ENCODE assay signal across 15 cellular contexts in the genomic region with DNA sequence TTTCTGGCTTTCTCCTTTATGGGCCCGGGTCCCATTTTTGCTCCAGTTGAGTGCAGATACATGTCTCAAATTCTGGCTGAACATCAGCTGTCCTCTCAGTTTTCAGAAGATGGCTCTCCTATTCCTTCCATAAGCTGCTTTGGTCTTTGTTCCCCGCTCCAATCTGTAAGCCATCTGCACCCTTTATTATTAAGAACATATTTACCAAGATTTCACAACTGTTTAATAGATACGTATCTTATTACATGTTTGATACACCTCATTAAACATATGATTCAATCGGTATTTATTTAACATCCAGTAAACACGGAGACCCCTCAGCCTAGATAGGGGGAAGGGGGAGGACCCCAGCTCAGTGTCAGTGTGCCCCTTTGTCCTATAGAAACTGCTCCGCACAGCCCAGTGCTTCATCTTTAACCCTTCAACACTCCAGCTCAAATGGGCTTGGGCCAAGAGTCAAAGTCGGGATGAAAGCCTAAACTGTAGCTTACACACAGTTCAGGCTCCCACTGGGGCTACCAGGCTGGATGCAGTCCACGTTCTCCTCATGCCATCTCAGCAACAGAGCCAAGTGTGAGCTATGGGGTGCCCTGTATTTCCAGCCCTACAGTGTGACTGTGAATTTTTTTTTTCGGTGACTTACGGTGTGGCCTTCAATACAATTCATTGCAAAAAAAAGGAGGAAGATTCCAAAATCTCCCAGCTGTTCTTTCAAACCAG.
DNase-seq lines count a peak whose midpoint lies in the region; ATAC-seq and TF ChIP-seq lines count a peak whose summit lies in the region.
"Had no signal": no experiment of that assay in that cellular context is flagged by ENCODE, and none has a peak within 500 bp of the region (broad histone marks: within the 10 kb centered on the region; RNA-seq: fewer than 3 reads in every experiment).

No MANE protein-coding gene starts in this region.

- dilution Hi-C loops in IMR-90 (cut with HindIII; ENCODE audit: low sequenced_read_pairs, unreplicated experiment), result no loop called here

- TF ChIP-seq RAD21 in IMR-90 (IDR thresholded peaks at IDR 0.05; ENCODE audit: low read length), result no peak

- H2BK5ac ChIP-seq in IMR-90 (ENCODE audit: low read depth, low read length, poor library complexity, severe bottlenecking), result peak overlapping the region; percentile 100

- CTCF ChIA-PET in AG04450 (lab: Charles Lee) (interaction anchor here (0.5 to 1.8 kb wide), 5 partner anchors 12 to 1332 kb away, joined by 3 to 9 read pairs (median 4); no protein-coding TSS in a partner anchor), IMR-90 (lab: Yijun Ruan, JAX) (interaction anchor here (0.8 to 2.7 kb wide), 3 partner anchors 17 to 381 kb away, joined by 3 to 9 read pairs (median 4); no protein-coding TSS in a partner anchor)

- no peaks in the 10 kb centered on the region for H3K27me3 ChIP-seq in AG04450 (ENCODE audit: control insufficient read depth, insufficient read depth, low read length)
- H3K27me3 ChIP-seq in IMR-90 (ENCODE audit: control insufficient read depth, insufficient read depth, low read length), result no peaks in the 10 kb centered on the region
- H3K27me3 ChIP-seq: foreskin keratinocyte, upper lobe of right lung had no signal

- peak overlapping the region; percentile 86 for H2BK120ac ChIP-seq in IMR-90 (ENCODE audit: low read depth, low read length)

- H4K5ac ChIP-seq in IMR-90 (ENCODE audit: low read depth, low read length), result peak overlapping the region; percentile 65

- BruUV-seq in IMR-90 (replicated peaks; lab: Mats Ljungman, UMichigan), result no TSS peak

- H3K27ac ChIP-seq in AG04450 (ENCODE audit: low read depth, low read length) (peak overlapping the region; percentile 21), IMR-90 (ENCODE audit: insufficient read depth, low read length) (peak overlapping the region; percentile 84)
- H3K27ac ChIP-seq: foreskin keratinocyte, parathyroid adenoma, upper lobe of right lung had no signal

- in situ Hi-C loops in IMR-90 (cut with MboI; ENCODE audit: low sequenced_read_pairs), result no loop called here

- H3K4me2 ChIP-seq in IMR-90 (ENCODE audit: low read depth, low read length), result peak overlapping the region; percentile 53; the same call in 1 of the 2 replicates

- peaks cover 19% of the 10 kb centered on the region for H3K4me1 ChIP-seq in IMR-90 (ENCODE audit: control insufficient read depth, insufficient read depth, low read length)
- H3K4me1 ChIP-seq: foreskin keratinocyte, parathyroid adenoma, upper lobe of right lung had no signal

- no peaks in the 10 kb centered on the region for H4K20me1 ChIP-seq in IMR-90 (ENCODE audit: insufficient read depth, low read length)

- peak overlapping the region; percentile 20 to 76; a peak in 3 of 4 replicates for H4K8ac ChIP-seq in IMR-90 (ENCODE audit: low read depth in 2 of 2, low read length in 2 of 2)

- H3K9me3 ChIP-seq in AG04450 (ENCODE audit: control insufficient read depth, insufficient read depth, low read length) (peaks cover 9% of the 10 kb centered on the region), IMR-90 (ENCODE audit: control insufficient read depth, insufficient read depth, low read length) (peaks cover 6% of the 10 kb centered on the region)
- H3K9me3 ChIP-seq: upper lobe of right lung had no signal

- WGBS in IMR-90 (ENCODE audit: extremely low coverage in 2 of 2, insufficient read length in 1 of 2), 2 experiments, result 17% methylated on average over 1 of the region's 10 CpGs; no CpG with 5 or more reads in 1 of the 2 experiments

- peaks cover 14% of the 10 kb centered on the region for H3K9me1 ChIP-seq in IMR-90 (ENCODE audit: insufficient read depth, low read length)

- no peak for TF ChIP-seq POLR2A in IMR-90 (IDR thresholded peaks at IDR 0.05; ENCODE audit: low read depth, low read length)

- H2AK5ac ChIP-seq in IMR-90 (ENCODE audit: low read depth, low read length), result peak overlapping the region; percentile 84

- H2AK9ac ChIP-seq in IMR-90 (replicated peaks; ENCODE audit: low read depth, low read length, poor library complexity), result peak overlapping the region; percentile 77

- peak; percentile 22 for ATAC-seq in IMR-90 (ENCODE audit: low read depth)
- ATAC-seq in GM19455 (IDR thresholded peaks at IDR 0.05; ENCODE audit: unreplicated experiment), result no peak
- ATAC-seq: foreskin keratinocyte, upper lobe of right lung had no signal

- peaks cover 23% of the 10 kb centered on the region for H3K4me1 Mint-ChIP-seq in type B pancreatic cell (ENCODE audit: unreplicated experiment)
- H3K4me1 Mint-ChIP-seq: activated CD4-positive, alpha-beta T cell treated with anti-CD3 and anti-CD28 coated beads, Interleukin-2, amount 10 ng/mL, durations not matched to agents 24 days and 14 days had no signal

- no peaks in the 10 kb centered on the region for H3K79me1 ChIP-seq in IMR-90 (ENCODE audit: low read depth in 1 of 2, low read length in 2 of 2)

- no peak for TF ChIP-seq CTCF in AG04450 (IDR thresholded peaks at IDR 0.05; ENCODE audit: low read depth, low read length)
- no peak for TF ChIP-seq CTCF in IMR-90 (conservative IDR thresholded peaks at IDR 0.05; ENCODE audit: low read depth, low read length)
- TF ChIP-seq CTCF in type B pancreatic cell (conservative IDR thresholded peaks at IDR 0.05), result no peak

- no peak overlapping the region for H3K27ac Mint-ChIP-seq in type B pancreatic cell
- H3K27ac Mint-ChIP-seq: activated CD4-positive, alpha-beta T cell treated with anti-CD3 and anti-CD28 coated beads, Interleukin-2, amount 10 ng/mL, durations not matched to agents 24 days and 14 days; T-helper 1 cell treated with Interleukin-12 subunit alpha and Interleukin-12 subunit beta and Interleukin-4 antibody, amounts not matched to agents 30 μg/mL and 1 μg/mL, for 36 hours had no signal

- peak overlapping the region; percentile 77 for H3K14ac ChIP-seq in IMR-90 (replicated peaks; ENCODE audit: low read depth, low read length)

- H3K36me3 Mint-ChIP-seq in type B pancreatic cell, result no peaks in the 10 kb centered on the region

- H3K23ac ChIP-seq in IMR-90 (ENCODE audit: low read depth, low read length), result peak overlapping the region; percentile 82

- peak overlapping the region; percentile 80 for H2AFZ ChIP-seq in IMR-90 (replicated peaks; ENCODE audit: low read length, poor library complexity)
- H2AFZ ChIP-seq: parathyroid adenoma had no signal

- no peak for DNase-seq in AG04450 (ENCODE audit: low read depth, low spot score)
- peak; percentile 31 for DNase-seq in IMR-90
- peak; percentile 79 for DNase-seq in NCI-H524 treated with DMSO at 0.1 percent for 48 hours (lab: John Stamatoyannopoulos, UW)
- peak; percentile 65 for DNase-seq in left kidney (ENCODE audit: low read depth, low spot score)
- no peak for DNase-seq in SIG-M5 (lab: John Stamatoyannopoulos, UW)
- no peak for DNase-seq in type B pancreatic cell (ENCODE audit: extremely low spot score, unreplicated experiment)
- no peak for DNase-seq in H4 (ENCODE audit: low spot score)
- DNase-seq: activated CD4-positive, alpha-beta T cell treated with anti-CD3 and anti-CD28 coated beads, Interleukin-2, amount 10 ng/mL, durations not matched to agents 24 days and 14 days; aorta; foreskin keratinocyte; stimulated activated CD8-positive, alpha-beta memory T cell treated with anti-CD3 and anti-CD28 coated beads, Interleukin-4, amount 100 ng/mL, for 48 hours; upper lobe of right lung had no signal

- peak overlapping the region; percentile 62 for H4K91ac ChIP-seq in IMR-90 (ENCODE audit: insufficient read depth, low read depth, low read length)

- H3K4me3 Mint-ChIP-seq in type B pancreatic cell, result no peak overlapping the region
- H3K4me3 Mint-ChIP-seq: activated CD4-positive, alpha-beta T cell treated with anti-CD3 and anti-CD28 coated beads, Interleukin-2, amount 10 ng/mL, durations not matched to agents 24 days and 14 days; T-helper 1 cell treated with Interleukin-12 subunit alpha and Interleukin-12 subunit beta and Interleukin-4 antibody, amounts not matched to agents 30 μg/mL and 1 μg/mL, for 36 hours had no signal

- peaks cover 5% of the 10 kb centered on the region for H3K9me3 Mint-ChIP-seq in type B pancreatic cell
- H3K9me3 Mint-ChIP-seq: activated CD4-positive, alpha-beta T cell treated with anti-CD3 and anti-CD28 coated beads, Interleukin-2, amount 10 ng/mL, durations not matched to agents 24 days and 14 days had no signal

- H3K27me3 Mint-ChIP-seq in type B pancreatic cell, result peaks cover 4% of the 10 kb centered on the region
- H3K27me3 Mint-ChIP-seq: activated CD4-positive, alpha-beta T cell treated with anti-CD3 and anti-CD28 coated beads, Interleukin-2, amount 10 ng/mL, durations not matched to agents 24 days and 14 days had no signal

- H3K18ac ChIP-seq in IMR-90 (ENCODE audit: low read depth, low read length), result peak overlapping the region; percentile 81

- peak overlapping the region; percentile 90; the same call in 2 of the 3 replicates for H2BK15ac ChIP-seq in IMR-90 (ENCODE audit: low read depth, low read length)

- H3K4ac ChIP-seq in IMR-90 (ENCODE audit: low read depth, low read length), result peak overlapping the region; percentile 81

- H3K36me3 ChIP-seq in IMR-90 (ENCODE audit: control insufficient read depth, insufficient read depth, low read length), result no peaks in the 10 kb centered on the region
- H3K36me3 ChIP-seq: upper lobe of right lung had no signal

- POLR2A ChIA-PET in AG04450 (lab: Yijun Ruan, JAX), result interaction anchor here (0.6 to 1.6 kb wide), 5 partner anchors 12 to 568 kb away, joined by 3 to 10 read pairs (median 4); no protein-coding TSS in a partner anchor
- POLR2A ChIA-PET in IMR-90 (lab: Charles Lee; ENCODE audit: unreplicated experiment), result interaction anchor here (0.6 to 1.4 kb wide), 3 partner anchors 12 to 160 kb away, joined by 3 to 20 read pairs (median 3); no protein-coding TSS in a partner anchor

- 0 out of 2 replicates have a peak overlapping the region, but pooled peaks have one; percentile 6 for H3K56ac ChIP-seq in IMR-90 (ENCODE audit: extremely low read depth, insufficient read depth, low read length)

- H3K4me3 ChIP-seq in AG04450 (ENCODE audit: low read depth, low read length) (no peak overlapping the region), IMR-90 (ENCODE audit: insufficient read depth, low read depth, low read length) (no peak overlapping the region)
- H3K4me3 ChIP-seq: upper lobe of right lung had no signal

- H3K9ac ChIP-seq in IMR-90 (ENCODE audit: low read depth, low read length), result no peak overlapping the region
- H3K9ac ChIP-seq: parathyroid adenoma had no signal

- intact Hi-C loops in IMR-90 (cut with micrococcal nuclease), result no loop called here

- H2BK20ac ChIP-seq in IMR-90 (ENCODE audit: low read depth, low read length), result peak overlapping the region; percentile 80

TF ChIP-seq in IMR-90, 13 proteins besides CTCF, POLR2A, EP300 and RAD21 (continues in another document):
- no peak for TF ChIP-seq RCOR1 (IDR thresholded peaks at IDR 0.05; ENCODE audit: insufficient replicate concordance, low read length)
- no peak for TF ChIP-seq CEBPB (IDR thresholded peaks at IDR 0.05; ENCODE audit: low read depth, low read length)
- TF ChIP-seq FOS (IDR thresholded peaks at IDR 0.05; ENCODE audit: low read depth, low read length), result no peak
- no peak for TF ChIP-seq MXI1 (IDR thresholded peaks at IDR 0.05; ENCODE audit: borderline replicate concordance, low read depth, low read length)
- TF ChIP-seq MAZ (IDR thresholded peaks at IDR 0.05; ENCODE audit: borderline replicate concordance, low read depth, low read length), result no peak
- no peak for TF ChIP-seq MAFK (IDR thresholded peaks at IDR 0.05; ENCODE audit: low read depth, low read length)
- no peak for TF ChIP-seq SMC3 (IDR thresholded peaks at IDR 0.05; ENCODE audit: low read depth, low read length)

Comparison
In these comparisons a context has a peak if more than half of its experiments do, and no peak if none do; other contexts are left out.
1. DNase-seq: peak in IMR-90 (single experiment), NCI-H524 treated with DMSO at 0.1 percent for 48 hours (single experiment) and left kidney (single experiment); none in AG04450 (single experiment), SIG-M5 (single experiment), type B pancreatic cell (single experiment) and H4 (single experiment).